Comparison of ENCODE assay signal across 11 cellular contexts in the genomic region with DNA sequence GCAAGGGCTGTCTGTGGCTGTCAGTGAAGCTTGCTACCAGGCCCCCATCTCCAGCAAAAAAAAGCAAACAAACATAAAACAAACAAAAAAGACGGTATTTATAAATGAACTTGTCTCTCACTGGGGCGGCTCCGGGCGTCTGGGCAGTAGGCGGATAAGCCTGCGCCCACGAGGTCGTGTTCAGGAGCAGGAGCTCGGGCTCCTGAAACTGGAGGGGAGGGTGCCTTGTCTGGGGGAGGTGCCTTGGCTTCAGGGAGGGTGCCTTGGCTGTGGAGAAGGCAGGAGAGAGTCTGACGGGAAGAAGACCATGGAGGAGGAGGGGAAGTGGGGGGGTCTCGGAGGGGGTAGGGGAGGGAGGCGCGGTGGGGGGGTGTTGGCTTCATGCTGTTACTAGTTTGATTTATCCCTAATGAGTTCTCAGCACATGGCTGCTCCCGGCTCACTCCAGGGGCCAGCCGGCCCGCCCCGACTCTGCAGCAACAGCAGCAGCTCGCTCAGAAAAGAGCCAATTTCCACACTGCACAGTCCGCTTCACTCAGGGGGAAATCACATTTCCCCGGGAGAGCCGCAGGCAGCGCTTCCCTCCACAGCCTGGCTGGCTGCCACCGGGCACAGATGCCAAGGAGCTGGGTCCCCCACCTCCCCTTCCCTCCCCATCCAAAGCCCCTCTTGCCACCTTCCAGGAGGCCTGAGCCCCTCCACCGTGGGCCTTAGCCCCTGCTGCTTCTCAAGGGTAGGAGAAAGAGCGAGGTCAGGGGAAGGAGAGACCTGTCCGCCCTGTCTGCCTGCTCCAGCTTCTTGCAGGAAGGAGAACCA. TPM values are rescaled to one million over a fixed set of nuclear protein-coding genes. Genes with fewer than 3 reads are reported as not detected.
DNase-seq lines count a peak whose midpoint lies in the region; ATAC-seq and TF ChIP-seq lines count a peak whose summit lies in the region.
"Had no signal": no experiment of that assay in that cellular context is flagged by ENCODE, and none has a peak within 500 bp of the region (broad histone marks: within the 10 kb centered on the region; RNA-seq: fewer than 3 reads in every experiment).

No MANE protein-coding gene starts in this region.

- no peak for ATAC-seq in memory B cell (ENCODE audit: low read depth)
- no peak for ATAC-seq in HG03175 (IDR thresholded peaks at IDR 0.05; ENCODE audit: unreplicated experiment)
- no peak for ATAC-seq in HG03097 (IDR thresholded peaks at IDR 0.05; ENCODE audit: low FRiP score, unreplicated experiment)

- H3K4me1 ChIP-seq in suprapubic skin, result peaks cover 57% of the 10 kb centered on the region

- peaks cover 54% of the 10 kb centered on the region for H3K4me1 Mint-ChIP-seq in chondrocyte (ENCODE audit: low read depth)
- H3K4me1 Mint-ChIP-seq in memory B cell, result peaks cover 8% of the 10 kb centered on the region

- DNase-seq in DMS 273 (lab: John Stamatoyannopoulos, UW; ENCODE audit: unreplicated experiment) (peak; percentile 54), DMS 273 treated with DMSO at 0.1 percent for 48 hours (lab: John Stamatoyannopoulos, UW) (no peak), chondrocyte (ENCODE audit: low spot score) (no peak), memory B cell (ENCODE audit: low spot score in 2 of 2) (no peak), suprapubic skin (ENCODE audit: low spot score in 2 of 2) (peak in 1 of 2 donors; percentile 77), amniotic stem cell (lab: John Stamatoyannopoulos, UW) (no peak)
- DNase-seq: 8988T had no signal

- H3K36me3 ChIP-seq in suprapubic skin, result no peaks in the 10 kb centered on the region

- peak overlapping the region; percentile 79 for H3K27ac ChIP-seq in suprapubic skin
- H3K27ac ChIP-seq: VCaP had no signal

- TF ChIP-seq EP300 in suprapubic skin (IDR thresholded peaks at IDR 0.05), result no peak

- no peak for TF ChIP-seq CTCF in chondrocyte (IDR thresholded peaks at IDR 0.05)
- TF ChIP-seq CTCF in suprapubic skin (IDR thresholded peaks at IDR 0.05), result no peak

- TF ChIP-seq POLR2A in suprapubic skin (IDR thresholded peaks at IDR 0.05), result no peak

- H3K27ac Mint-ChIP-seq in chondrocyte (ENCODE audit: unreplicated experiment) (peak overlapping the region; percentile 73), memory B cell (peak overlapping the region; percentile 32)
- H3K27ac Mint-ChIP-seq: activated naive CD8-positive, alpha-beta T cell had no signal

- H3K4me3 ChIP-seq in suprapubic skin, result peak overlapping the region; percentile 15

- H3K27me3 ChIP-seq in suprapubic skin, result no peaks in the 10 kb centered on the region

- H3K4me3 Mint-ChIP-seq in chondrocyte (ENCODE audit: unreplicated experiment) (no peak overlapping the region), memory B cell (no peak overlapping the region)
- H3K4me3 Mint-ChIP-seq: activated naive CD8-positive, alpha-beta T cell had no signal

- no peaks in the 10 kb centered on the region for H3K9me3 ChIP-seq in suprapubic skin

- H3K27me3 Mint-ChIP-seq in chondrocyte (ENCODE audit: low read depth) (no peaks in the 10 kb centered on the region), memory B cell (peaks cover 11% of the 10 kb centered on the region)
- H3K27me3 Mint-ChIP-seq: activated naive CD8-positive, alpha-beta T cell had no signal

- H3K9me3 Mint-ChIP-seq in chondrocyte (ENCODE audit: low read depth), result no peaks in the 10 kb centered on the region
- no peaks in the 10 kb centered on the region for H3K9me3 Mint-ChIP-seq in memory B cell

- WGBS in suprapubic skin, result 11% methylated on average over 22 of the region's 26 CpGs

- H3K36me3 Mint-ChIP-seq in chondrocyte (ENCODE audit: low read depth) (no peaks in the 10 kb centered on the region), memory B cell (no peaks in the 10 kb centered on the region)
- H3K36me3 Mint-ChIP-seq: activated naive CD8-positive, alpha-beta T cell had no signal

RNA-seq across cellular contexts. Expression of a gene that starts 38.7 kb away (rescaled TPM):
- total RNA-seq in chondrocyte (5.2 to 5.5 TPM (median 5.2 TPM) in 3 replicates), suprapubic skin (100 to 1,000 TPM in 1 of 4 donors, 10 to 100 TPM in 3; 53.8 to 102 (median 88.0) TPM)
